Comparison of ENCODE assay signal across 11 cellular contexts in genomic region chr7:55641811-55642210, GRCh38.
A peak's percentile ranks its signal among the peaks of the same experiment; 100 is the strongest.
DNase-seq lines count a peak whose midpoint lies in the region; ATAC-seq and TF ChIP-seq lines count a peak whose summit lies in the region.
"Had no signal": no experiment of that assay in that cellular context is flagged by ENCODE, and none has a peak within 500 bp of the region (broad histone marks: within the 10 kb centered on the region; RNA-seq: fewer than 3 reads in every experiment).

No MANE protein-coding gene starts in this region.

- no peak overlapping the region for H3K9ac ChIP-seq in MM.1S (ENCODE audit: low read length)

- H2AFZ ChIP-seq in MM.1S (ENCODE audit: low read length): no peak overlapping the region

- H3K9me3 ChIP-seq in MM.1S (replicated peaks; ENCODE audit: insufficient read depth, low read length) (no peaks in the 10 kb centered on the region), heart left ventricle (peaks cover 0 to 10% (median 0%) of the 10 kb centered on the region in 12 donors)
- H3K9me3 ChIP-seq: SJSA1 had no signal

- H4K20me1 ChIP-seq in MM.1S (ENCODE audit: insufficient read depth, low read length): no peaks in the 10 kb centered on the region

- TF ChIP-seq POLR2A in heart left ventricle (IDR thresholded peaks at IDR 0.05): no peak

- no peaks in the 10 kb centered on the region for H3K36me3 Mint-ChIP-seq in activated T-cell treated with anti-CD3 and anti-CD28 coated beads, Interleukin-2, amount 50 U/mL, for 4 hours (ENCODE audit: insufficient read depth)
- H3K36me3 Mint-ChIP-seq in activated T-cell treated with anti-CD3 and anti-CD28 coated beads, Interleukin-2, amount 50 U/mL, for 24 hours (ENCODE audit: low read depth): no peaks in the 10 kb centered on the region
- no peaks in the 10 kb centered on the region for H3K36me3 Mint-ChIP-seq in stimulated activated effector memory CD8-positive, alpha-beta T cell treated with anti-CD3 and anti-CD28 coated beads, Interleukin-12 subunit alpha, Interleukin-12 subunit beta, amount 100 ng/mL, for 72 hours
- no peaks in the 10 kb centered on the region for H3K36me3 Mint-ChIP-seq in endothelial cell (ENCODE audit: low read depth, unreplicated experiment)

- H3K4me1 ChIP-seq in MM.1S (ENCODE audit: low read length) (peaks cover 6% of the 10 kb centered on the region; the same call in 1 of the 2 replicates), heart left ventricle (peaks cover 0 to 7% (median 0%) of the 10 kb centered on the region in 12 donors)
- H3K4me1 ChIP-seq: SJSA1 had no signal

- H3K36me3 ChIP-seq in MM.1S (replicated peaks; ENCODE audit: insufficient read depth, low read length) (no peaks in the 10 kb centered on the region), heart left ventricle (no peaks in the 10 kb centered on the region)
- H3K36me3 ChIP-seq: cardiac muscle cell, SJSA1 had no signal

- H3K4me2 ChIP-seq in MM.1S (ENCODE audit: low read depth, low read length): no peak overlapping the region

- no peaks in the 10 kb centered on the region for H3K9me2 ChIP-seq in MM.1S (replicated peaks; ENCODE audit: insufficient read depth, low read length)

- no peaks in the 10 kb centered on the region for H3F3A ChIP-seq in MM.1S (ENCODE audit: insufficient read depth, low read length)

- H3K4me3 Mint-ChIP-seq in activated T-cell treated with anti-CD3 and anti-CD28 coated beads, Interleukin-2, amount 50 U/mL, for 4 hours: no peak overlapping the region
- no peak overlapping the region for H3K4me3 Mint-ChIP-seq in activated T-cell treated with anti-CD3 and anti-CD28 coated beads, Interleukin-2, amount 50 U/mL, for 24 hours
- no peak overlapping the region for H3K4me3 Mint-ChIP-seq in stimulated activated effector memory CD8-positive, alpha-beta T cell treated with anti-CD3 and anti-CD28 coated beads, Interleukin-12 subunit alpha, Interleukin-12 subunit beta, amount 100 ng/mL, for 72 hours
- H3K4me3 Mint-ChIP-seq in endothelial cell (ENCODE audit: unreplicated experiment): no peak overlapping the region

- intact Hi-C loops in heart left ventricle (cut with DNase I): loop anchor here (1.0 to 10.0 kb wide), 9 partner anchors 93 to 451 kb away; partner anchors contain the start of gene NIPSNAP2 (in 6 of the 10)

- H3K79me2 ChIP-seq in MM.1S (ENCODE audit: low read length): no peaks in the 10 kb centered on the region

- H3K27ac ChIP-seq in MM.1S (ENCODE audit: low read length) (no peak overlapping the region), heart left ventricle (no peak overlapping the region)
- H3K27ac ChIP-seq: cardiac muscle cell, SJSA1 had no signal

- no peak for TF ChIP-seq CTCF in MM.1S (IDR thresholded peaks at IDR 0.05; ENCODE audit: low read length)
- no peak for TF ChIP-seq CTCF in heart left ventricle (IDR thresholded peaks at IDR 0.05)
- TF ChIP-seq CTCF in endothelial cell (IDR thresholded peaks at IDR 0.05; ENCODE audit: unreplicated experiment): no peak

- H3K27ac Mint-ChIP-seq in activated T-cell treated with anti-CD3 and anti-CD28 coated beads, Interleukin-2, amount 50 U/mL, for 24 hours: no peak overlapping the region
- no peak overlapping the region for H3K27ac Mint-ChIP-seq in stimulated activated effector memory CD8-positive, alpha-beta T cell treated with anti-CD3 and anti-CD28 coated beads, Interleukin-12 subunit alpha, Interleukin-12 subunit beta, amount 100 ng/mL, for 72 hours
- no peak overlapping the region for H3K27ac Mint-ChIP-seq in endothelial cell (ENCODE audit: unreplicated experiment)

- no peaks in the 10 kb centered on the region for H3K27me3 ChIP-seq in MM.1S (replicated peaks; ENCODE audit: insufficient read depth, low read length)
- peaks cover 0 to 2% (median 0%) of the 10 kb centered on the region in 9 donors for H3K27me3 ChIP-seq in heart left ventricle
- H3K27me3 ChIP-seq: cardiac muscle cell, SJSA1 had no signal

- ATAC-seq in activated T-cell treated with anti-CD3 and anti-CD28 coated beads, Interleukin-2, amount 50 U/mL, for 4 hours: peak; percentile 52 to 57
- ATAC-seq in HG02623 (IDR thresholded peaks at IDR 0.05; ENCODE audit: unreplicated experiment) (peak; percentile 87), heart left ventricle (no peak)
- ATAC-seq in stimulated activated effector memory CD8-positive, alpha-beta T cell treated with anti-CD3 and anti-CD28 coated beads, Interleukin-12 subunit alpha, Interleukin-12 subunit beta, amount 100 ng/mL, for 72 hours: peak; percentile 91

- H3K27me3 Mint-ChIP-seq in activated T-cell treated with anti-CD3 and anti-CD28 coated beads, Interleukin-2, amount 50 U/mL, for 4 hours (ENCODE audit: low read depth): no peaks in the 10 kb centered on the region
- H3K27me3 Mint-ChIP-seq in activated T-cell treated with anti-CD3 and anti-CD28 coated beads, Interleukin-2, amount 50 U/mL, for 24 hours: no peaks in the 10 kb centered on the region
- H3K27me3 Mint-ChIP-seq in endothelial cell (ENCODE audit: unreplicated experiment): no peaks in the 10 kb centered on the region

- H3K9me3 Mint-ChIP-seq in activated T-cell treated with anti-CD3 and anti-CD28 coated beads, Interleukin-2, amount 50 U/mL, for 4 hours: peaks cover 8% of the 10 kb centered on the region
- H3K9me3 Mint-ChIP-seq in activated T-cell treated with anti-CD3 and anti-CD28 coated beads, Interleukin-2, amount 50 U/mL, for 24 hours: no peaks in the 10 kb centered on the region
- no peaks in the 10 kb centered on the region for H3K9me3 Mint-ChIP-seq in stimulated activated effector memory CD8-positive, alpha-beta T cell treated with anti-CD3 and anti-CD28 coated beads, Interleukin-12 subunit alpha, Interleukin-12 subunit beta, amount 100 ng/mL, for 72 hours
- H3K9me3 Mint-ChIP-seq in endothelial cell (ENCODE audit: unreplicated experiment): no peaks in the 10 kb centered on the region

- H3K4me3 ChIP-seq in MM.1S (ENCODE audit: low read length) (no peak overlapping the region), heart left ventricle (no peak overlapping the region)
- H3K4me3 ChIP-seq: cardiac muscle cell, lung, SJSA1 had no signal

- peaks cover 9% of the 10 kb centered on the region for H3K4me1 Mint-ChIP-seq in activated T-cell treated with anti-CD3 and anti-CD28 coated beads, Interleukin-2, amount 50 U/mL, for 4 hours (ENCODE audit: low read depth)
- peaks cover 13% of the 10 kb centered on the region for H3K4me1 Mint-ChIP-seq in activated T-cell treated with anti-CD3 and anti-CD28 coated beads, Interleukin-2, amount 50 U/mL, for 24 hours (ENCODE audit: low read depth)
- peaks cover 8% of the 10 kb centered on the region for H3K4me1 Mint-ChIP-seq in stimulated activated effector memory CD8-positive, alpha-beta T cell treated with anti-CD3 and anti-CD28 coated beads, Interleukin-12 subunit alpha, Interleukin-12 subunit beta, amount 100 ng/mL, for 72 hours
- H3K4me1 Mint-ChIP-seq in endothelial cell (ENCODE audit: unreplicated experiment): peaks cover 4% of the 10 kb centered on the region

- no peak for DNase-seq in activated T-cell treated with anti-CD3 and anti-CD28 coated beads, Interleukin-2, amount 50 U/mL, for 4 hours
- DNase-seq in activated T-cell treated with anti-CD3 and anti-CD28 coated beads, Interleukin-2, amount 50 U/mL, for 24 hours: no peak
- DNase-seq in MM.1S (peak; percentile 40), heart left ventricle (no peak), occipital lobe (lab: John Stamatoyannopoulos, UW) (no peak), endothelial cell (ENCODE audit: low spot score) (no peak)
- DNase-seq in stimulated activated effector memory CD8-positive, alpha-beta T cell treated with anti-CD3 and anti-CD28 coated beads, Interleukin-12 subunit alpha, Interleukin-12 subunit beta, amount 100 ng/mL, for 72 hours (ENCODE audit: low spot score in 2 of 2): no peak

Comparison
In these comparisons a context has a peak if more than half of its experiments do, and no peak if none do; other contexts are left out.
1. ATAC-seq: peak in activated T-cell treated with anti-CD3 and anti-CD28 coated beads, Interleukin-2, amount 50 U/mL, for 4 hours (2 of 2), HG02623 (single experiment) and stimulated activated effector memory CD8-positive, alpha-beta T cell treated with anti-CD3 and anti-CD28 coated beads, Interleukin-12 subunit alpha, Interleukin-12 subunit beta, amount 100 ng/mL, for 72 hours (single experiment); none in heart left ventricle (0 of 4).